Comparison of ENCODE assay signal across 1 cellular context in the genomic region with DNA sequence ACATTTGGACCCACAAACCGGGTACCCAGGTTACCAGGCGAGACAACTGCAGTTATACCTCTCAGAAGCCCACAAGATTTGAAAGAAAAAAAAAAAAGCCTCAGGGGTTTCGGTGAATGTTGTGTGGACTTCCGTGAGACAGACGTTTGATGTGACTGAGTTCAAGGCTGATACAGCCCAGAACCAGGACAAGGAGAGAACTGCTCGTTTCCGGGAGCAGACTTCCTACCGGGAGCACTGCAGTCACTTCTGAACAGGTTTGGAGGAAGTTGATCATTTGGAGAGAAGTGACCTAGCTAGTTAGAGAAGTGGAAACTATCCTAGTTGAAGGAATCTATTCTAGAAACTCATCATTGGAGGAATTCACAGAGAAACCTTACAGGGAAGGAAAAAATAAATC.
TF ChIP-seq lines count a peak whose summit lies in the region.

No MANE protein-coding gene starts in this region.

TF ChIP-seq in HCT116, 20 proteins besides CTCF, POLR2A, EP300 and RAD21 (continued from another document):
- TF ChIP-seq, protein P1, sequence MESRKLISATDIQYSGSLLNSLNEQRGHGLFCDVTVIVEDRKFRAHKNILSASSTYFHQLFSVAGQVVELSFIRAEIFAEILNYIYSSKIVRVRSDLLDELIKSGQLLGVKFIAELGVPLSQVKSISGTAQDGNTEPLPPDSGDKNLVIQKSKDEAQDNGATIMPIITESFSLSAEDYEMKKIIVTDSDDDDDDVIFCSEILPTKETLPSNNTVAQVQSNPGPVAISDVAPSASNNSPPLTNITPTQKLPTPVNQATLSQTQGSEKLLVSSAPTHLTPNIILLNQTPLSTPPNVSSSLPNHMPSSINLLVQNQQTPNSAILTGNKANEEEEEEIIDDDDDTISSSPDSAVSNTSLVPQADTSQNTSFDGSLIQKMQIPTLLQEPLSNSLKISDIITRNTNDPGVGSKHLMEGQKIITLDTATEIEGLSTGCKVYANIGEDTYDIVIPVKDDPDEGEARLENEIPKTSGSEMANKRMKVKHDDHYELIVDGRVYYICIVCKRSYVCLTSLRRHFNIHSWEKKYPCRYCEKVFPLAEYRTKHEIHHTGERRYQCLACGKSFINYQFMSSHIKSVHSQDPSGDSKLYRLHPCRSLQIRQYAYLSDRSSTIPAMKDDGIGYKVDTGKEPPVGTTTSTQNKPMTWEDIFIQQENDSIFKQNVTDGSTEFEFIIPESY (IDR thresholded peaks at IDR 0.05; ENCODE audit: extremely low read depth, insufficient replicate concordance, low read length), result no peak
- TF ChIP-seq YY1 (IDR thresholded peaks at IDR 0.05; ENCODE audit: extremely low read depth, insufficient replicate concordance, low read depth, low read length), result no peak
